Comparison of ENCODE assay signal across 35 cellular contexts in the genomic region with DNA sequence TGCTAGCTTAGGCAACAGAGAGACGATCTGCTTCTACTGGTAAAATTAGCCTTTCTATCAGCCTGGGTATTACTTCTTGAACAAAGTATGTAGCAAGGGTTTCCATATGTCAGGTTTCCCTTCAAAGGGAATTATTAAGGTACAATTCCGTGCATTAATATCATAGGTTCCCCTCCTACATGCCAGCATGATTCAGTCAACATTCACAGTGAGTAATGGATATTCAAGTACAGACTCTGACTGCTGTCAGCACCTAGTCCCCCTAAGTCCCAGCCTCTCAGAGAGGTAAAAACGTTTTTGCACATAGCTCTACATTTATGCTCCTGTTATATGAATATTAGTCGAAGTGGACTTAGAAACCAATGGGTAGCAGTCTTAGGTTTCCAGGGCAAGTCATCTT.
A peak's percentile ranks its signal among the peaks of the same experiment; 100 is the strongest.
DNase-seq lines count a peak whose midpoint lies in the region; ATAC-seq and TF ChIP-seq lines count a peak whose summit lies in the region.
"Had no signal": no experiment of that assay in that cellular context is flagged by ENCODE, and none has a peak within 500 bp of the region (broad histone marks: within the 10 kb centered on the region; RNA-seq: fewer than 3 reads in every experiment).

No MANE protein-coding gene starts in this region.

- no peaks in the 10 kb centered on the region for H3K27me3 ChIP-seq in PC-3 (ENCODE audit: low read length)
- no peaks in the 10 kb centered on the region for H3K27me3 ChIP-seq in RWPE2 (ENCODE audit: insufficient read depth, poor library complexity, severe bottlenecking)
- H3K27me3 ChIP-seq in neural cell (ENCODE audit: insufficient read depth, low read depth, low read length): no peaks in the 10 kb centered on the region
- H3K27me3 ChIP-seq in Karpas-422 (ENCODE audit: low read length): no peaks in the 10 kb centered on the region
- H3K27me3 ChIP-seq: BE2C; BLaER1; BLaER1 treated with 17β-estradiol and CSF1 and Interleukin-3, amounts not matched to agents 10 nM and 100 nM had no signal

- H4K20me1 ChIP-seq in PC-3 (ENCODE audit: low read length) (no peaks in the 10 kb centered on the region), neural cell (ENCODE audit: insufficient read depth) (no peaks in the 10 kb centered on the region), Karpas-422 (ENCODE audit: insufficient read depth, low read depth, low read length) (no peaks in the 10 kb centered on the region)
- H4K20me1 ChIP-seq: BLaER1; BLaER1 treated with 17β-estradiol and CSF1 and Interleukin-3, amounts not matched to agents 10 nM and 100 nM had no signal

- TF ChIP-seq CTCF in PC-3 (conservative IDR thresholded peaks at IDR 0.05; ENCODE audit: low read depth, low read length) (no peak), RWPE2 (IDR thresholded peaks at IDR 0.05; ENCODE audit: poor library complexity, severe bottlenecking) (no peak), neural cell (IDR thresholded peaks at IDR 0.05; ENCODE audit: poor library complexity, severe bottlenecking) (no peak)

- H3K27ac Mint-ChIP-seq in activated T-cell treated with anti-CD3 and anti-CD28 coated beads, Interleukin-2, amount 50 U/mL, for 24 hours: no peak overlapping the region
- H3K27ac Mint-ChIP-seq: B cell; CD14-positive monocyte; CD4-positive, alpha-beta memory T cell; CD4-positive, alpha-beta T cell; CD4-positive, CD25-positive, alpha-beta regulatory T cell; CD8-positive, alpha-beta memory T cell; CD8-positive, alpha-beta T cell had no signal

- H3K36me3 ChIP-seq in PC-3 (ENCODE audit: low read depth, low read length) (no peaks in the 10 kb centered on the region), RWPE2 (ENCODE audit: low read depth) (no peaks in the 10 kb centered on the region), neural cell (ENCODE audit: insufficient read depth, low read length) (no peaks in the 10 kb centered on the region), Karpas-422 (ENCODE audit: insufficient read depth, low read length) (no peaks in the 10 kb centered on the region)
- H3K36me3 ChIP-seq: BE2C; BLaER1; BLaER1 treated with 17β-estradiol and CSF1 and Interleukin-3, amounts not matched to agents 10 nM and 100 nM had no signal

- H3K9ac ChIP-seq in PC-3 (ENCODE audit: low read length): no peak overlapping the region
- no peak overlapping the region for H3K9ac ChIP-seq in neural cell (ENCODE audit: low read length)
- no peak overlapping the region for H3K9ac ChIP-seq in Karpas-422 (ENCODE audit: low read length)
- H3K9ac ChIP-seq: BLaER1; BLaER1 treated with 17β-estradiol and CSF1 and Interleukin-3, amounts not matched to agents 10 nM and 100 nM had no signal

- H3K4me3 Mint-ChIP-seq in activated T-cell treated with anti-CD3 and anti-CD28 coated beads, Interleukin-2, amount 50 U/mL, for 24 hours: no peak overlapping the region
- H3K4me3 Mint-ChIP-seq: B cell; CD14-positive monocyte; CD4-positive, alpha-beta memory T cell; CD4-positive, alpha-beta T cell; CD4-positive, CD25-positive, alpha-beta regulatory T cell; CD8-positive, alpha-beta memory T cell; CD8-positive, alpha-beta T cell had no signal

- intact Hi-C loops in PC-3 (cut with micrococcal nuclease): no loop called here
- intact Hi-C loops in head of caudate nucleus (cut with DNase I): no loop called here

- H3K27me3 Mint-ChIP-seq in activated T-cell treated with anti-CD3 and anti-CD28 coated beads, Interleukin-2, amount 50 U/mL, for 24 hours: no peaks in the 10 kb centered on the region
- H3K27me3 Mint-ChIP-seq: B cell; CD4-positive, alpha-beta memory T cell; CD4-positive, alpha-beta T cell; CD4-positive, CD25-positive, alpha-beta regulatory T cell; CD8-positive, alpha-beta memory T cell had no signal

- H3K4me1 ChIP-seq in PC-3 (ENCODE audit: insufficient read depth, low read length): no peaks in the 10 kb centered on the region
- H3K4me1 ChIP-seq in RWPE2 (ENCODE audit: insufficient read depth, poor library complexity, severe bottlenecking): no peaks in the 10 kb centered on the region
- no peaks in the 10 kb centered on the region for H3K4me1 ChIP-seq in Karpas-422 (ENCODE audit: low read length)
- H3K4me1 ChIP-seq: A549; BE2C; BLaER1; BLaER1 treated with 17β-estradiol and CSF1 and Interleukin-3, amounts not matched to agents 10 nM and 100 nM; Caco-2 had no signal

- H2AFZ ChIP-seq in PC-3 (ENCODE audit: low read length) (0 out of 2 replicates have a peak overlapping the region, but pooled peaks have one; percentile 9), neural cell (ENCODE audit: low read depth, low read length) (no peak overlapping the region), Karpas-422 (ENCODE audit: low read length) (no peak overlapping the region)

- H3K36me3 Mint-ChIP-seq in activated T-cell treated with anti-CD3 and anti-CD28 coated beads, Interleukin-2, amount 50 U/mL, for 24 hours (ENCODE audit: low read depth): no peaks in the 10 kb centered on the region
- H3K36me3 Mint-ChIP-seq: CD14-positive monocyte; CD4-positive, alpha-beta memory T cell; CD4-positive, CD25-positive, alpha-beta regulatory T cell; CD8-positive, alpha-beta memory T cell; CD8-positive, alpha-beta T cell had no signal

- H3K4me2 ChIP-seq in PC-3 (ENCODE audit: low read length) (no peak overlapping the region), neural cell (ENCODE audit: low read length) (no peak overlapping the region), Karpas-422 (ENCODE audit: low read depth, low read length, poor library complexity, severe bottlenecking) (no peak overlapping the region)
- H3K4me2 ChIP-seq: A549; BLaER1; BLaER1 treated with 17β-estradiol and CSF1 and Interleukin-3, amounts not matched to agents 10 nM and 100 nM had no signal

- TF ChIP-seq EP300 in neural cell (conservative IDR thresholded peaks at IDR 0.05; ENCODE audit: poor library complexity, severe bottlenecking): peak; percentile 53

- TF ChIP-seq RAD21 in neural cell (conservative IDR thresholded peaks at IDR 0.05): no peak

- no peaks in the 10 kb centered on the region for H3K79me2 ChIP-seq in PC-3 (ENCODE audit: low read length)
- H3K79me2 ChIP-seq in neural cell (replicated peaks; ENCODE audit: insufficient read depth, low read length): no peaks in the 10 kb centered on the region
- H3K79me2 ChIP-seq in Karpas-422 (ENCODE audit: low read length): no peaks in the 10 kb centered on the region

- ATAC-seq in PC-3: no peak
- ATAC-seq in RWPE2 (ENCODE audit: low read depth): peak; percentile 63; the same call in 2 of the 3 replicates
- ATAC-seq: A549; CD8-positive, alpha-beta T cell had no signal

- CTCF ChIA-PET in PC-3 (lab: Charles Lee): no interaction called here

- POLR2A ChIA-PET in PC-3 (lab: Charles Lee; ENCODE audit: unreplicated experiment): no interaction called here

- H3K4me3 ChIP-seq in PC-3 (ENCODE audit: low read length) (no peak overlapping the region), RWPE2 (ENCODE audit: severe bottlenecking) (no peak overlapping the region), neural cell (ENCODE audit: low read length) (no peak overlapping the region), Karpas-422 (ENCODE audit: low read length) (no peak overlapping the region)
- H3K4me3 ChIP-seq: A549; BLaER1; BLaER1 treated with 17β-estradiol and CSF1 and Interleukin-3, amounts not matched to agents 10 nM and 100 nM had no signal

- no peaks in the 10 kb centered on the region for H3K9me2 ChIP-seq in PC-3 (replicated peaks; ENCODE audit: low read length)
- H3K9me2 ChIP-seq in neural cell (ENCODE audit: insufficient read depth, low read length): no peaks in the 10 kb centered on the region
- H3K9me2 ChIP-seq in Karpas-422 (replicated peaks; ENCODE audit: insufficient read depth, low read length): no peaks in the 10 kb centered on the region

- H3K27ac ChIP-seq in PC-3 (ENCODE audit: low read length) (no peak overlapping the region), RWPE2 (ENCODE audit: poor library complexity, severe bottlenecking) (no peak overlapping the region), neural cell (ENCODE audit: low read length) (no peak overlapping the region), Karpas-422 (ENCODE audit: low read length) (no peak overlapping the region), substantia nigra (ENCODE audit: low read depth, low read length, poor library complexity, severe bottlenecking) (no peak overlapping the region)
- H3K27ac ChIP-seq: 22Rv1; A549; BLaER1; BLaER1 treated with 17β-estradiol and CSF1 and Interleukin-3, amounts not matched to agents 10 nM and 100 nM; C4-2B had no signal

- H3F3A ChIP-seq in PC-3 (ENCODE audit: low read length, unreplicated experiment) (no peaks in the 10 kb centered on the region), neural cell (ENCODE audit: insufficient read depth, low read length, poor library complexity, severe bottlenecking) (no peaks in the 10 kb centered on the region)

- H3K9me3 ChIP-seq in PC-3 (ENCODE audit: low read length): no peaks in the 10 kb centered on the region
- no peaks in the 10 kb centered on the region for H3K9me3 ChIP-seq in RWPE2 (ENCODE audit: severe bottlenecking)
- H3K9me3 ChIP-seq in neural cell (ENCODE audit: low read length): no peaks in the 10 kb centered on the region
- H3K9me3 ChIP-seq in Karpas-422 (ENCODE audit: low read length): no peaks in the 10 kb centered on the region
- H3K9me3 ChIP-seq: A549, BE2C, BLaER1, Caco-2 had no signal

- H3K9me3 Mint-ChIP-seq in activated T-cell treated with anti-CD3 and anti-CD28 coated beads, Interleukin-2, amount 50 U/mL, for 24 hours: peaks cover 17% of the 10 kb centered on the region

- no peaks in the 10 kb centered on the region for H3K4me1 Mint-ChIP-seq in activated T-cell treated with anti-CD3 and anti-CD28 coated beads, Interleukin-2, amount 50 U/mL, for 24 hours (ENCODE audit: low read depth)
- H3K4me1 Mint-ChIP-seq: B cell; CD14-positive monocyte; CD4-positive, alpha-beta memory T cell; CD4-positive, CD25-positive, alpha-beta regulatory T cell; CD8-positive, alpha-beta memory T cell had no signal

- DNase-seq in PC-3 (peak; percentile 19), RKO (ENCODE audit: low spot score) (peak; percentile 4), RWPE2 (ENCODE audit: low spot score) (no peak), head of caudate nucleus (no peak), Karpas-422 (no peak), substantia nigra (lab: John Stamatoyannopoulos, UW) (no peak)
- DNase-seq in activated T-cell treated with anti-CD3 and anti-CD28 coated beads, Interleukin-2, amount 50 U/mL, for 24 hours: no peak
- DNase-seq: 8988T; ACHN; AML-193; BE2C; C1 segment of cervical spinal cord; Caco-2; Calu3; CD4-positive, alpha-beta memory T cell; CD4-positive, alpha-beta T cell; CD4-positive, CD25-positive, alpha-beta regulatory T cell; CD8-positive, alpha-beta memory T cell; CD8-positive, alpha-beta T cell; COR-L47; DMS 273 treated with DMSO at 0.1 percent for 48 hours; DMS153; DMS53; DMS79; DMS79 treated with DMSO at 0.1 percent for 48 hours; DND-41; EL had no signal

- BruUV-seq in PC-3 (replicated peaks; lab: Mats Ljungman, UMichigan): no TSS peak

TF ChIP-seq in neural cell, 6 proteins besides CTCF, POLR2A, EP300 and RAD21:
- no peak for TF ChIP-seq SMC3 (conservative IDR thresholded peaks at IDR 0.05; ENCODE audit: poor library complexity)
- TF ChIP-seq POLR2AphosphoS5 (IDR thresholded peaks at IDR 0.05): peak; percentile 81

Comparison
In these comparisons a context has a peak if more than half of its experiments do, and no peak if none do; other contexts are left out.
1. DNase-seq: peak in PC-3 (single experiment) and RKO (single experiment); none in RWPE2 (single experiment), head of caudate nucleus (0 of 42), activated T-cell treated with anti-CD3 and anti-CD28 coated beads, Interleukin-2, amount 50 U/mL, for 24 hours (single experiment), Karpas-422 (single experiment) and substantia nigra (0 of 49).